Comparison of ENCODE assay signal across 20 cellular contexts in the genomic region with DNA sequence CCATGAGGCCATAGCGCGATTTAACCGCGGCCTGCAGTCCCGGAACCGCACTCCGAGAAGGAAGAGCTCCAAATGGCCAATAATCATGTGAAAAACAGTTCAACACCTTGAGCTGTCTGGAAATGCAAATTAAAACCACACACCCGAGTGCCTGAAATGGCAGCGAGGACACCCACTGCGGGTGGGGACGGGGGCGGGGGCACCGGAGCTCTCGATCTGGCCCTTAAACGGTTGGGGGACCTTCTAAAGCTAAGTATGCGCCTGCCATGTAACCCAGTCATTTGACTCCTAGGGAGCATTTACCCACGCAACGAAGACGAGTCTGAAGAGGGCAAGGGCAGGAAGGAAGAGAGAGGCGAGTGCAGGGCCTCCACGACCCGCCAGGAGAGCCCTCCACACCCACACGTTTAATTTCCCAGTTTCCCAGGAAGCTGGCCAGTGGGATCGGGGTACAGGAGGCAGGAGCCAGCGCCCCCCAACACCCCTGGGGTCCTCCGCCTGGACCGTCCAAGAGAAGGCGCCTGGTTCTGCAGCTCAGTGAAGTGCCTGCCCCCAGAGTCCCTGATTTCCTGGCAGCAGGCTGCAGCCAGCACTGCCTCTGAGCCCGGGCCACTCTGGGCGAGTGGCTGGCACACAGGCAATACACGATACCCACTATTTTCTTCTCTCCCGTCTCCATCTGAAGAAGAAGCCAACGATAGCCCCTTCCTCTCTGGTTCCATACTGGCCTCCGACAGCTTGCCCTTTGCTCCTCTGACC. TPM values are rescaled to one million over a fixed set of nuclear protein-coding genes. Genes with fewer than 3 reads are reported as not detected.
"Had no signal": no experiment of that assay in that cellular context is flagged by ENCODE, and none has a peak within 500 bp of the region (broad histone marks: within the 10 kb centered on the region; RNA-seq: fewer than 3 reads in every experiment).

No MANE protein-coding gene starts in this region.

- H3K4me1 ChIP-seq: gastrocnemius medialis, pancreas had no signal

- H3K27ac Mint-ChIP-seq: activated T-helper 17 cell treated with anti-CD3 and anti-CD28 coated beads, Interleukin-2, amount 50 U/mL, for 72 hours; stimulated activated naive CD8-positive, alpha-beta T cell treated with anti-CD3 and anti-CD28 coated beads, Interleukin-15, amount 100 ng/mL, for 72 hours had no signal

- H3K4me3 Mint-ChIP-seq: activated T-helper 17 cell treated with anti-CD3 and anti-CD28 coated beads, Interleukin-2, amount 50 U/mL, for 72 hours; stimulated activated naive CD8-positive, alpha-beta T cell treated with anti-CD3 and anti-CD28 coated beads, Interleukin-15, amount 100 ng/mL, for 72 hours had no signal

- DNase-seq: activated CD4-positive, CD25-positive, alpha-beta regulatory T cell; activated naive CD4-positive, alpha-beta T cell treated with anti-CD3 and anti-CD28 coated beads, Interleukin-2, amount 50 U/mL, for 16 hours; dorsolateral prefrontal cortex; erythroblast; gastrocnemius medialis; heart right ventricle; left colon; naive thymus-derived CD4-positive, alpha-beta T cell; sigmoid colon; spleen; stimulated activated naive CD8-positive, alpha-beta T cell treated with anti-CD3 and anti-CD28 coated beads, Interleukin-15, amount 100 ng/mL, for 72 hours; upper lobe of left lung had no signal

- H3K4me1 Mint-ChIP-seq: activated T-helper 17 cell treated with anti-CD3 and anti-CD28 coated beads, Interleukin-2, amount 50 U/mL, for 72 hours; stimulated activated naive CD8-positive, alpha-beta T cell treated with anti-CD3 and anti-CD28 coated beads, Interleukin-15, amount 100 ng/mL, for 72 hours had no signal

- H3K9me3 ChIP-seq: gastrocnemius medialis, pancreas had no signal

- H3K36me3 ChIP-seq: cardiac muscle cell, gastrocnemius medialis, heart right ventricle, pancreas, sigmoid colon, spleen, upper lobe of left lung had no signal

- H3K27ac ChIP-seq: cardiac muscle cell, dorsolateral prefrontal cortex, gastrocnemius medialis, heart right ventricle, pancreas, sigmoid colon, spleen, upper lobe of left lung had no signal

- H3K4me3 ChIP-seq: cardiac muscle cell, dorsolateral prefrontal cortex, gastrocnemius medialis, heart right ventricle, pancreas, sigmoid colon, spleen, upper lobe of left lung had no signal

- H3K9me3 Mint-ChIP-seq: activated T-helper 17 cell treated with anti-CD3 and anti-CD28 coated beads, Interleukin-2, amount 50 U/mL, for 72 hours had no signal

- ATAC-seq: activated T-helper 17 cell treated with anti-CD3 and anti-CD28 coated beads, Interleukin-2, amount 50 U/mL, for 72 hours; gastrocnemius medialis; heart right ventricle; left colon; naive thymus-derived CD4-positive, alpha-beta T cell; pancreas; stimulated activated naive CD8-positive, alpha-beta T cell treated with anti-CD3 and anti-CD28 coated beads, Interleukin-15, amount 100 ng/mL, for 72 hours had no signal

RNA-seq across cellular contexts. Expression of gene TTLL8, which starts 1.7 kb away (rescaled TPM):
- total RNA-seq: activated CD8-positive, alpha-beta memory T cell treated with anti-CD3 and anti-CD28 coated beads for 36 hours; activated T-helper 17 cell treated with anti-CD3 and anti-CD28 coated beads, Interleukin-2, amount 50 U/mL, for 72 hours; cardiac muscle cell; gastrocnemius medialis; heart right ventricle; left colon; lung microvascular endothelial cell; mononuclear cell; naive thymus-derived CD4-positive, alpha-beta T cell; pancreas; sigmoid colon; spleen; T-helper 2 cell treated with Interferon-gamma antibody and Interleukin-4, amounts not matched to agents 100 ng/mL and 5 ng/mL, for 36 hours; temporal lobe; upper lobe of left lung had no signal

RNA-seq across cellular contexts. Expression of gene MLC1, which starts 28.8 kb away (rescaled TPM):
- total RNA-seq: lung microvascular endothelial cell had no signal

RNA-seq across cellular contexts. Expression of gene MOV10L1, which starts 33.4 kb away (rescaled TPM):
- total RNA-seq: activated CD8-positive, alpha-beta memory T cell treated with anti-CD3 and anti-CD28 coated beads for 36 hours; activated T-helper 17 cell treated with anti-CD3 and anti-CD28 coated beads, Interleukin-2, amount 50 U/mL, for 72 hours; cardiac muscle cell; mononuclear cell; naive thymus-derived CD4-positive, alpha-beta T cell; T-helper 2 cell treated with Interferon-gamma antibody and Interleukin-4, amounts not matched to agents 100 ng/mL and 5 ng/mL, for 36 hours had no signal

RNA-seq across cellular contexts. Expression of gene IL17REL, which starts 43.8 kb away (rescaled TPM):
- total RNA-seq: gastrocnemius medialis; lung microvascular endothelial cell; mononuclear cell; naive thymus-derived CD4-positive, alpha-beta T cell; pancreas; sigmoid colon; T-helper 2 cell treated with Interferon-gamma antibody and Interleukin-4, amounts not matched to agents 100 ng/mL and 5 ng/mL, for 36 hours had no signal
